In the genomic region with DNA sequence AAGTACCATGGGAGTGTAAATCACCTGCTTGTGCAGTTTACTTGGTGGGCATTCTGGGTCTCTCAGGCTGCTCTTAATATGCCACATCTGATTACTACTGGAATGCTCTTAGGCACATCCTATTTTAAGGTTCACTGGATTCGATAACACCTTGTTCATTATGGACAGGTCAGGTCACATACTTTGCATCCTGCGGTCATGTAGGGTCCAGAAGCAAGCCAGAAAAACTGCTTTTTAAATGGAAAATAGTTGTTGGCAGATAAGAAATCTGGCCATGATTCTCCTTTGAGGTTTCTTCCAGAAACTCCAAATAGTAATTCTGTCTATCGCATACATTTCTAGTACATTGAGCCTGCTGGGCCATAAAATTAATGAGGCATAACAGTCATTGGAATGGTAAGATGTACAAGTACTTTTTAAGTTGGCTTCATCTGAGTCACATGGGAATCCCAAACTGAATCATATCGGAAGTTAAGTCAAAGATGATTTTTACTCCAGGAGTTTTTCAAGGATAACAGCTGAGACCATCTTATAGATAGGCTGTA, we compare ENCODE assay signal across 22 cellular contexts.
DNase-seq lines count a peak whose midpoint lies in the region; ATAC-seq and TF ChIP-seq lines count a peak whose summit lies in the region.
"Had no signal": no experiment of that assay in that cellular context is flagged by ENCODE, and none has a peak within 500 bp of the region (broad histone marks: within the 10 kb centered on the region; RNA-seq: fewer than 3 reads in every experiment).

No MANE protein-coding gene starts in this region.

- TF ChIP-seq CTCF in A673 (conservative IDR thresholded peaks at IDR 0.05; ENCODE audit: low read depth, low read length) (no peak), VCaP (conservative IDR thresholded peaks at IDR 0.05) (no peak)

- H3K27ac ChIP-seq in A673 (ENCODE audit: low read depth, low read length, poor library complexity, severe bottlenecking): no peak overlapping the region
- peak overlapping the region; percentile 16 for H3K27ac ChIP-seq in VCaP
- H3K27ac ChIP-seq: A549, C4-2B had no signal

- ATAC-seq in SK-N-SH treated with all-trans-retinoic acid at 6 μM for 48 hours: no peak
- ATAC-seq: A549; CD8-positive, alpha-beta T cell; HCT116; Panc1 had no signal

- CTCF ChIA-PET in A673 (lab: Charles Lee) (no interaction called here), HEK293T (lab: Yijun Ruan, JAX) (no interaction called here)

- no TSS peak for BruUV-seq in A673 (replicated peaks; lab: Mats Ljungman, UMichigan)

- H3K27me3 ChIP-seq in A673 (replicated peaks; ENCODE audit: insufficient read depth, low read depth, low read length, poor library complexity): no peaks in the 10 kb centered on the region
- H3K27me3 ChIP-seq: MG63 had no signal

- no peaks in the 10 kb centered on the region for H3K36me3 ChIP-seq in A673 (ENCODE audit: insufficient read depth, low read length, poor library complexity, severe bottlenecking)
- H3K36me3 ChIP-seq: MG63 had no signal

- intact Hi-C loops in A673 (cut with micrococcal nuclease; ENCODE audit: unreplicated experiment): no loop called here

- H3K4me1 ChIP-seq in A673 (ENCODE audit: insufficient read depth, low read length, poor library complexity, severe bottlenecking): no peaks in the 10 kb centered on the region
- H3K4me1 ChIP-seq: A549, Caco-2 had no signal

- POLR2A ChIA-PET in A673 (lab: Charles Lee; ENCODE audit: low non-redundant PET): no interaction called here
- POLR2A ChIA-PET in HEK293T (lab: Yijun Ruan, JAX): no interaction called here

- H3K4me3 ChIP-seq in A673 (ENCODE audit: low read depth, low read length, poor library complexity, severe bottlenecking): no peak overlapping the region
- H3K4me3 ChIP-seq: A549, MG63 had no signal

- peak; percentile 23 for DNase-seq in A673 (ENCODE audit: low spot score)
- peak; percentile 10 for DNase-seq in HEK293T (ENCODE audit: extremely low spot score)
- peak; percentile 65 for DNase-seq in left kidney (ENCODE audit: low read depth, low spot score)
- no peak for DNase-seq in epidermal melanocyte (ENCODE audit: insufficient read length, low spot score)
- DNase-seq in NCI-H2081 treated with DMSO at 0.1 percent for 48 hours (lab: John Stamatoyannopoulos, UW): no peak
- DNase-seq: Caco-2; CD8-positive, alpha-beta T cell; DMS153; DND-41; KBM-7; MG63; NCI-H1105 treated with DMSO at 0.1 percent for 48 hours; NCI-H146; NCI-H1930; NCI-H2227 treated with DMSO at 0.1 percent for 48 hours; SHP77 treated with DMSO at 0.1 percent for 48 hours had no signal

- H3K9me3 ChIP-seq in A673 (ENCODE audit: low read depth, low read length, poor library complexity, severe bottlenecking): no peaks in the 10 kb centered on the region
- H3K9me3 ChIP-seq: A549, Caco-2, MG63 had no signal

TF ChIP-seq in HEK293T, 16 proteins besides CTCF, POLR2A, EP300 and RAD21:
- TF ChIP-seq ELF4 (IDR thresholded peaks at IDR 0.05): no peak
- no peak for TF ChIP-seq SUZ12 (IDR thresholded peaks at IDR 0.05)
- TF ChIP-seq, protein P1, sequence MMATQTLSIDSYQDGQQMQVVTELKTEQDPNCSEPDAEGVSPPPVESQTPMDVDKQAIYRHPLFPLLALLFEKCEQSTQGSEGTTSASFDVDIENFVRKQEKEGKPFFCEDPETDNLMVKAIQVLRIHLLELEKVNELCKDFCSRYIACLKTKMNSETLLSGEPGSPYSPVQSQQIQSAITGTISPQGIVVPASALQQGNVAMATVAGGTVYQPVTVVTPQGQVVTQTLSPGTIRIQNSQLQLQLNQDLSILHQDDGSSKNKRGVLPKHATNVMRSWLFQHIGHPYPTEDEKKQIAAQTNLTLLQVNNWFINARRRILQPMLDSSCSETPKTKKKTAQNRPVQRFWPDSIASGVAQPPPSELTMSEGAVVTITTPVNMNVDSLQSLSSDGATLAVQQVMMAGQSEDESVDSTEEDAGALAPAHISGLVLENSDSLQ (IDR thresholded peaks at IDR 0.05): no peak
- no peak for TF ChIP-seq ARNT (IDR thresholded peaks at IDR 0.05)
- TF ChIP-seq SP1 (IDR thresholded peaks at IDR 0.05): no peak
- TF ChIP-seq TARDBP (IDR thresholded peaks at IDR 0.05): no peak
- no peak for TF ChIP-seq FOXA1 (IDR thresholded peaks at IDR 0.05)
- TF ChIP-seq HDGF (IDR thresholded peaks at IDR 0.05; ENCODE audit: borderline replicate concordance): no peak

TF ChIP-seq in SK-N-SH treated with all-trans-retinoic acid at 6 μM for 48 hours, 23 proteins besides CTCF, POLR2A, EP300 and RAD21:
- TF ChIP-seq TCF4 (CRISPR knock-in tag; IDR thresholded peaks at IDR 0.05; ENCODE audit: borderline replicate concordance) (no peak), ZNF8 (CRISPR knock-in tag; IDR thresholded peaks at IDR 0.05) (no peak), ZFP3 (CRISPR knock-in tag; IDR thresholded peaks at IDR 0.05) (no peak), ZNF70 (CRISPR knock-in tag; IDR thresholded peaks at IDR 0.05) (no peak), BACH2 (CRISPR knock-in tag; IDR thresholded peaks at IDR 0.05; ENCODE audit: borderline replicate concordance) (no peak), SNAI2 (CRISPR knock-in tag; IDR thresholded peaks at IDR 0.05) (no peak), GLIS3 (CRISPR knock-in tag; IDR thresholded peaks at IDR 0.05) (no peak), OSR1 (CRISPR knock-in tag; IDR thresholded peaks at IDR 0.05) (no peak), ZC3H10 (CRISPR knock-in tag; IDR thresholded peaks at IDR 0.05) (no peak), RARB (CRISPR knock-in tag; IDR thresholded peaks at IDR 0.05) (no peak), TOX (CRISPR knock-in tag; IDR thresholded peaks at IDR 0.05; ENCODE audit: borderline replicate concordance) (no peak), ISL1 (CRISPR knock-in tag; IDR thresholded peaks at IDR 0.05) (no peak), CSDC2 (CRISPR knock-in tag; IDR thresholded peaks at IDR 0.05) (no peak), ZNF565 (CRISPR knock-in tag; conservative IDR thresholded peaks at IDR 0.05; ENCODE audit: low read depth) (no peak)
- TF ChIP-seq, protein P2, sequence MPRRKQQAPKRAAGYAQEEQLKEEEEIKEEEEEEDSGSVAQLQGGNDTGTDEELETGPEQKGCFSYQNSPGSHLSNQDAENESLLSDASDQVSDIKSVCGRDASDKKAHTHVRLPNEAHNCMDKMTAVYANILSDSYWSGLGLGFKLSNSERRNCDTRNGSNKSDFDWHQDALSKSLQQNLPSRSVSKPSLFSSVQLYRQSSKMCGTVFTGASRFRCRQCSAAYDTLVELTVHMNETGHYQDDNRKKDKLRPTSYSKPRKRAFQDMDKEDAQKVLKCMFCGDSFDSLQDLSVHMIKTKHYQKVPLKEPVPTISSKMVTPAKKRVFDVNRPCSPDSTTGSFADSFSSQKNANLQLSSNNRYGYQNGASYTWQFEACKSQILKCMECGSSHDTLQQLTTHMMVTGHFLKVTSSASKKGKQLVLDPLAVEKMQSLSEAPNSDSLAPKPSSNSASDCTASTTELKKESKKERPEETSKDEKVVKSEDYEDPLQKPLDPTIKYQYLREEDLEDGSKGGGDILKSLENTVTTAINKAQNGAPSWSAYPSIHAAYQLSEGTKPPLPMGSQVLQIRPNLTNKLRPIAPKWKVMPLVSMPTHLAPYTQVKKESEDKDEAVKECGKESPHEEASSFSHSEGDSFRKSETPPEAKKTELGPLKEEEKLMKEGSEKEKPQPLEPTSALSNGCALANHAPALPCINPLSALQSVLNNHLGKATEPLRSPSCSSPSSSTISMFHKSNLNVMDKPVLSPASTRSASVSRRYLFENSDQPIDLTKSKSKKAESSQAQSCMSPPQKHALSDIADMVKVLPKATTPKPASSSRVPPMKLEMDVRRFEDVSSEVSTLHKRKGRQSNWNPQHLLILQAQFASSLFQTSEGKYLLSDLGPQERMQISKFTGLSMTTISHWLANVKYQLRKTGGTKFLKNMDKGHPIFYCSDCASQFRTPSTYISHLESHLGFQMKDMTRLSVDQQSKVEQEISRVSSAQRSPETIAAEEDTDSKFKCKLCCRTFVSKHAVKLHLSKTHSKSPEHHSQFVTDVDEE (CRISPR knock-in tag; IDR thresholded peaks at IDR 0.05): no peak
- TF ChIP-seq, protein P3, sequence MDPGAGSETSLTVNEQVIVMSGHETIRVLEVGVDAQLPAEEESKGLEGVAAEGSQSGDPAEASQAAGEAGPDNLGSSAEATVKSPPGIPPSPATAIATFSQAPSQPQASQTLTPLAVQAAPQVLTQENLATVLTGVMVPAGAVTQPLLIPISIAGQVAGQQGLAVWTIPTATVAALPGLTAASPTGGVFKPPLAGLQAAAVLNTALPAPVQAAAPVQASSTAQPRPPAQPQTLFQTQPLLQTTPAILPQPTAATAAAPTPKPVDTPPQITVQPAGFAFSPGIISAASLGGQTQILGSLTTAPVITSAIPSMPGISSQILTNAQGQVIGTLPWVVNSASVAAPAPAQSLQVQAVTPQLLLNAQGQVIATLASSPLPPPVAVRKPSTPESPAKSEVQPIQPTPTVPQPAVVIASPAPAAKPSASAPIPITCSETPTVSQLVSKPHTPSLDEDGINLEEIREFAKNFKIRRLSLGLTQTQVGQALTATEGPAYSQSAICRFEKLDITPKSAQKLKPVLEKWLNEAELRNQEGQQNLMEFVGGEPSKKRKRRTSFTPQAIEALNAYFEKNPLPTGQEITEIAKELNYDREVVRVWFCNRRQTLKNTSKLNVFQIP (CRISPR knock-in tag; IDR thresholded peaks at IDR 0.05; ENCODE audit: borderline replicate concordance, low read depth): no peak
- TF ChIP-seq, protein P4, sequence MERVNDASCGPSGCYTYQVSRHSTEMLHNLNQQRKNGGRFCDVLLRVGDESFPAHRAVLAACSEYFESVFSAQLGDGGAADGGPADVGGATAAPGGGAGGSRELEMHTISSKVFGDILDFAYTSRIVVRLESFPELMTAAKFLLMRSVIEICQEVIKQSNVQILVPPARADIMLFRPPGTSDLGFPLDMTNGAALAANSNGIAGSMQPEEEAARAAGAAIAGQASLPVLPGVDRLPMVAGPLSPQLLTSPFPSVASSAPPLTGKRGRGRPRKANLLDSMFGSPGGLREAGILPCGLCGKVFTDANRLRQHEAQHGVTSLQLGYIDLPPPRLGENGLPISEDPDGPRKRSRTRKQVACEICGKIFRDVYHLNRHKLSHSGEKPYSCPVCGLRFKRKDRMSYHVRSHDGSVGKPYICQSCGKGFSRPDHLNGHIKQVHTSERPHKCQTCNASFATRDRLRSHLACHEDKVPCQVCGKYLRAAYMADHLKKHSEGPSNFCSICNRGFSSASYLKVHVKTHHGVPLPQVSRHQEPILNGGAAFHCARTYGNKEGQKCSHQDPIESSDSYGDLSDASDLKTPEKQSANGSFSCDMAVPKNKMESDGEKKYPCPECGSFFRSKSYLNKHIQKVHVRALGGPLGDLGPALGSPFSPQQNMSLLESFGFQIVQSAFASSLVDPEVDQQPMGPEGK (CRISPR knock-in tag; IDR thresholded peaks at IDR 0.05; ENCODE audit: borderline replicate concordance): no peak

Comparison
In these comparisons a context has a peak if more than half of its experiments do, and no peak if none do; other contexts are left out.
1. DNase-seq: peak in A673 (single experiment), HEK293T (single experiment) and left kidney (single experiment); none in epidermal melanocyte (single experiment) and NCI-H2081 treated with DMSO at 0.1 percent for 48 hours (single experiment).